8 cellular contexts compared by ENCODE assay signal in genomic region chr1:201505505-201505893, GRCh38. TPM values are rescaled to one million over a fixed set of nuclear protein-coding genes. Genes with fewer than 3 reads are reported as not detected.
A peak's percentile ranks its signal among the peaks of the same experiment; 100 is the strongest.
DNase-seq lines count a peak whose midpoint lies in the region; ATAC-seq and TF ChIP-seq lines count a peak whose summit lies in the region.

No MANE protein-coding gene starts in this region.

- ATAC-seq in HG02973 (IDR thresholded peaks at IDR 0.05; ENCODE audit: unreplicated experiment), result no peak
- ATAC-seq in HG03280 (IDR thresholded peaks at IDR 0.05; ENCODE audit: unreplicated experiment), result no peak
- ATAC-seq in GM21529 (IDR thresholded peaks at IDR 0.05; ENCODE audit: unreplicated experiment), result no peak

- DNase-seq in DMS153 treated with DMSO at 0.1 percent for 48 hours (lab: John Stamatoyannopoulos, UW; ENCODE audit: unreplicated experiment) (peak; percentile 86), LNCaP clone FGC (ENCODE audit: low read depth) (no peak), adipocyte (ENCODE audit: low read depth) (peak; percentile 60), islet precursor cell (peak; percentile 73)

- peaks cover 43% of the 10 kb centered on the region for H3K4me1 ChIP-seq in adipocyte (ENCODE audit: control insufficient read depth, insufficient read depth, low read length)

- no peaks in the 10 kb centered on the region for H3K36me3 ChIP-seq in adipocyte (ENCODE audit: control insufficient read depth, insufficient read depth, low read length, severe bottlenecking)

- no peaks in the 10 kb centered on the region for H3K9me3 ChIP-seq in adipocyte (ENCODE audit: control insufficient read depth, low read length)

- TF ChIP-seq CTCF in LNCaP clone FGC (IDR thresholded peaks at IDR 0.05; ENCODE audit: control insufficient read depth, extremely low read depth, insufficient read depth), result no peak

- peak overlapping the region; percentile 89 for H3K9ac ChIP-seq in adipocyte (ENCODE audit: low read length)

- peak overlapping the region; percentile 93 for H3K27ac ChIP-seq in temporal lobe (ENCODE audit: low read depth, low read length)

- no peaks in the 10 kb centered on the region for H3K27me3 ChIP-seq in adipocyte (replicated peaks; ENCODE audit: control insufficient read depth, insufficient read depth, low read length)

- H3K4me3 ChIP-seq in LNCaP clone FGC (ENCODE audit: low read depth, low read length), result peak overlapping the region; percentile 81
- peak overlapping the region; percentile 88 for H3K4me3 ChIP-seq in adipocyte (ENCODE audit: low read length)

RNA-seq across cellular contexts. Expression of gene CSRP1, which starts 1.4 kb away (rescaled TPM):
- total RNA-seq in temporal lobe, result 23.1 TPM

RNA-seq across cellular contexts. Expression of gene NAV1, which starts 33.4 kb away (rescaled TPM):
- 78.4 TPM for total RNA-seq in temporal lobe

RNA-seq across cellular contexts. Expression of gene PHLDA3, which starts 36.5 kb away (rescaled TPM):
- total RNA-seq in temporal lobe, result 7.1 TPM
